16 cellular contexts compared by ENCODE assay signal in genomic region chr1:15403962-15404580, GRCh38. TPM values are rescaled to one million over a fixed set of nuclear protein-coding genes. Genes with fewer than 3 reads are reported as not detected.
DNase-seq lines count a peak whose midpoint lies in the region; ATAC-seq and TF ChIP-seq lines count a peak whose summit lies in the region.
"Had no signal": no experiment of that assay in that cellular context is flagged by ENCODE, and none has a peak within 500 bp of the region (broad histone marks: within the 10 kb centered on the region; RNA-seq: fewer than 3 reads in every experiment).

No MANE protein-coding gene starts in this region.

- no CpG with 5 or more reads among the region's 9 CpGs for WGBS in H9 (ENCODE audit: extremely low coverage, insufficient read length, low lambda C conversion rate)

- peaks cover 15 to 17% of the 10 kb centered on the region in 2 experiments for H3K9me3 Mint-ChIP-seq in H9
- no peaks in the 10 kb centered on the region for H3K9me3 Mint-ChIP-seq in effector memory CD8-positive, alpha-beta T cell
- H3K9me3 Mint-ChIP-seq in natural killer cell treated with Interleukin-12 subunit alpha and Interleukin-12 subunit beta and Interleukin-15 and Interleukin-18, amount 100 ng/mL, for 72 hours, result peaks cover 3% of the 10 kb centered on the region

- no peaks in the 10 kb centered on the region for H3K9me3 ChIP-seq in H9 (ENCODE audit: control insufficient read depth, low read depth, low read length)
- H3K9me3 ChIP-seq in T-helper 17 cell (ENCODE audit: control insufficient read depth, low read length, poor library complexity, severe bottlenecking), result no peaks in the 10 kb centered on the region
- H3K9me3 ChIP-seq: BE2C had no signal

- H4K8ac ChIP-seq in H9 (replicated peaks; ENCODE audit: insufficient read length, low read depth, low read length), result no peak overlapping the region

- no peak overlapping the region for H2BK12ac ChIP-seq in H9 (ENCODE audit: insufficient read length, low read depth, low read length)

- no peak overlapping the region for H3K4me2 ChIP-seq in H9 (ENCODE audit: insufficient read depth, insufficient read length, low read length)
- H3K4me2 ChIP-seq: A549 had no signal

- no peak overlapping the region for H4K5ac ChIP-seq in H9 (ENCODE audit: insufficient read length, low read depth, low read length)

- H3K4me1 Mint-ChIP-seq in H9 (peaks cover 15 to 18% of the 10 kb centered on the region in 2 experiments), T-helper 17 cell (peaks cover 2% of the 10 kb centered on the region)
- H3K4me1 Mint-ChIP-seq in effector memory CD8-positive, alpha-beta T cell (ENCODE audit: low read depth in 2 of 2), result peaks cover 28 to 37% of the 10 kb centered on the region in 2 donors
- H3K4me1 Mint-ChIP-seq in natural killer cell treated with Interleukin-12 subunit alpha and Interleukin-12 subunit beta and Interleukin-15 and Interleukin-18, amount 100 ng/mL, for 72 hours (ENCODE audit: low read depth in 2 of 2), result peaks cover 59 to 70% of the 10 kb centered on the region in 2 donors

- no peak overlapping the region for H3K9ac ChIP-seq in H9 (ENCODE audit: extremely low read depth, insufficient read length, low read length)
- H3K9ac ChIP-seq: GM23248 had no signal

- no peak overlapping the region for H3K56ac ChIP-seq in H9 (ENCODE audit: insufficient read length, low read depth, low read length)

- no peak overlapping the region for H2BK5ac ChIP-seq in H9 (ENCODE audit: insufficient read length, low read length)

- H2AFZ ChIP-seq in H9 (ENCODE audit: low read length), result no peak overlapping the region
- H2AFZ ChIP-seq: GM23248 had no signal

- peaks cover 1% of the 10 kb centered on the region for H3K23me2 ChIP-seq in H9 (ENCODE audit: insufficient read length, low read depth, low read length, poor library complexity, severe bottlenecking)

- H2BK15ac ChIP-seq in H9 (ENCODE audit: low read depth, low read length), result no peak overlapping the region

- no peaks in the 10 kb centered on the region for H3K79me2 ChIP-seq in H9 (ENCODE audit: insufficient read depth, low read length)

- H2BK120ac ChIP-seq in H9 (ENCODE audit: low read depth, low read length, poor library complexity, severe bottlenecking), result no peak overlapping the region

- peaks cover 6 to 14% (median 9%) of the 10 kb centered on the region in 3 experiments for H3K36me3 Mint-ChIP-seq in H9 (ENCODE audit: insufficient read depth in 1 of 3, low read depth in 3 of 3)
- no peaks in the 10 kb centered on the region for H3K36me3 Mint-ChIP-seq in T-helper 17 cell (ENCODE audit: low read depth)
- H3K36me3 Mint-ChIP-seq in effector memory CD8-positive, alpha-beta T cell (ENCODE audit: insufficient read depth), result peaks cover 6% of the 10 kb centered on the region
- H3K36me3 Mint-ChIP-seq in natural killer cell treated with Interleukin-12 subunit alpha and Interleukin-12 subunit beta and Interleukin-15 and Interleukin-18, amount 100 ng/mL, for 72 hours, result peaks cover 6% of the 10 kb centered on the region
- H3K36me3 Mint-ChIP-seq: CD8-positive, alpha-beta T cell; IgD-negative memory B cell had no signal

- no peak overlapping the region for H3T11ph ChIP-seq in H9 (ENCODE audit: low read length)

- H2AK5ac ChIP-seq in H9 (ENCODE audit: insufficient read length, low read length), result no peak overlapping the region

- no peak overlapping the region for H3K18ac ChIP-seq in H9 (ENCODE audit: insufficient read length, low read depth, low read length)

- peak overlapping the region in 1 of 3 experiments; percentile 59; a peak in 1 of 7 replicates for H3K27ac Mint-ChIP-seq in H9
- H3K27ac Mint-ChIP-seq in T-helper 17 cell, result peak overlapping the region; percentile 24
- H3K27ac Mint-ChIP-seq in effector memory CD8-positive, alpha-beta T cell, result peak overlapping the region; percentile 66 to 99
- H3K27ac Mint-ChIP-seq in natural killer cell treated with Interleukin-12 subunit alpha and Interleukin-12 subunit beta and Interleukin-15 and Interleukin-18, amount 100 ng/mL, for 72 hours, result peak overlapping the region; percentile 54 to 96
- H3K27ac Mint-ChIP-seq: CD8-positive, alpha-beta T cell had no signal

- DNase-seq in H9 (no peak), T-helper 17 cell (no peak), DMS 273 treated with DMSO at 0.1 percent for 48 hours (lab: John Stamatoyannopoulos, UW) (no peak), superior temporal gyrus (ENCODE audit: extremely low spot score) (no peak), glomerular visceral epithelial cell (ENCODE audit: extremely low spot score) (no peak)
- no peak for DNase-seq in effector memory CD8-positive, alpha-beta T cell
- DNase-seq in natural killer cell treated with Interleukin-12 subunit alpha and Interleukin-12 subunit beta and Interleukin-15 and Interleukin-18, amount 100 ng/mL, for 72 hours (ENCODE audit: low spot score), result no peak
- DNase-seq: BE2C; CD8-positive, alpha-beta T cell; GM23248 had no signal

- H3K4ac ChIP-seq in H9 (ENCODE audit: low read depth, low read length), result no peak overlapping the region

- H3K27ac ChIP-seq in H9 (ENCODE audit: insufficient read length, low read depth, low read length), result no peak overlapping the region
- H3K27ac ChIP-seq: A549, C4-2B, GM23248 had no signal

- no peak overlapping the region for H3K23ac ChIP-seq in H9 (ENCODE audit: insufficient read length, low read depth, low read length)

- no peaks in the 10 kb centered on the region for H3K4me1 ChIP-seq in H9 (ENCODE audit: insufficient read depth, low read length)
- H3K4me1 ChIP-seq: BE2C had no signal

- H3K27me3 Mint-ChIP-seq in H9 (ENCODE audit: low read depth) (peaks cover 42% of the 10 kb centered on the region), T-helper 17 cell (no peaks in the 10 kb centered on the region)
- H3K27me3 Mint-ChIP-seq in effector memory CD8-positive, alpha-beta T cell, result no peaks in the 10 kb centered on the region
- no peaks in the 10 kb centered on the region for H3K27me3 Mint-ChIP-seq in natural killer cell treated with Interleukin-12 subunit alpha and Interleukin-12 subunit beta and Interleukin-15 and Interleukin-18, amount 100 ng/mL, for 72 hours
- H3K27me3 Mint-ChIP-seq: IgD-negative memory B cell had no signal

- no peak overlapping the region for H2BK20ac ChIP-seq in H9 (ENCODE audit: low read depth, low read length, poor library complexity, severe bottlenecking)

- no peaks in the 10 kb centered on the region for H3K27me3 ChIP-seq in H9 (ENCODE audit: insufficient read depth, low read length)
- H3K27me3 ChIP-seq: BE2C had no signal

- no peak overlapping the region for H3K14ac ChIP-seq in H9 (ENCODE audit: insufficient read depth, low read length)

- ATAC-seq in T-helper 17 cell, result no peak
- no peak for ATAC-seq in effector memory CD8-positive, alpha-beta T cell (replicated peaks)
- ATAC-seq in natural killer cell treated with Interleukin-12 subunit alpha and Interleukin-12 subunit beta and Interleukin-15 and Interleukin-18, amount 100 ng/mL, for 72 hours, result no peak
- no peak for ATAC-seq in HG03025 (IDR thresholded peaks at IDR 0.05; ENCODE audit: low FRiP score, unreplicated experiment)
- ATAC-seq: A549; CD8-positive, alpha-beta T cell; GM12878 had no signal

- no peak overlapping the region for H4K91ac ChIP-seq in H9 (ENCODE audit: insufficient read length, low read depth, low read length)

- peak; percentile 18; the same call in 1 of the 3 replicates for TF ChIP-seq CTCF in H9 (conservative IDR thresholded peaks at IDR 0.05)

- no peak overlapping the region for H3K4me3 Mint-ChIP-seq in H9
- H3K4me3 Mint-ChIP-seq in T-helper 17 cell, result no peak overlapping the region
- H3K4me3 Mint-ChIP-seq in effector memory CD8-positive, alpha-beta T cell, result peak overlapping the region in 1 of 2 donors; percentile 44
- peak overlapping the region; percentile 20 for H3K4me3 Mint-ChIP-seq in natural killer cell treated with Interleukin-12 subunit alpha and Interleukin-12 subunit beta and Interleukin-15 and Interleukin-18, amount 100 ng/mL, for 72 hours
- H3K4me3 Mint-ChIP-seq: CD8-positive, alpha-beta T cell had no signal

- H4K20me1 ChIP-seq in H9 (ENCODE audit: control insufficient read depth, insufficient read depth, insufficient read length), result no peaks in the 10 kb centered on the region

- H3K79me1 ChIP-seq in H9 (ENCODE audit: insufficient read depth, low read depth, low read length, poor library complexity, severe bottlenecking), result no peaks in the 10 kb centered on the region

RNA-seq across cellular contexts. Expression of gene EFHD2, which starts 5.6 kb away (rescaled TPM):
- 16.5 and 16.6 TPM in 2 replicates for total RNA-seq in H9 (2021)
- 100 to 1,000 TPM; 135 to 197 TPM for total RNA-seq in T-helper 17 cell
- 100 to 1,000 TPM; 164 to 185 TPM for total RNA-seq in natural killer cell treated with Interleukin-12 subunit alpha and Interleukin-12 subunit beta and Interleukin-15 and Interleukin-18, amount 100 ng/mL, for 72 hours

RNA-seq across cellular contexts. Expression of gene CTRC, which starts 34.2 kb away (rescaled TPM):
- total RNA-seq in H9 (2021) (not detected in 2 replicates), T-helper 17 cell (1 to 10 TPM; 2.7 to 2.9 TPM)
- total RNA-seq in natural killer cell treated with Interleukin-12 subunit alpha and Interleukin-12 subunit beta and Interleukin-15 and Interleukin-18, amount 100 ng/mL, for 72 hours, result 1 to 10 TPM in 1 of 2 donors, under 1 TPM in 1; 0.53 to 2.3 TPM
- total RNA-seq: G401, GM23248 had no signal

RNA-seq across cellular contexts. Expression of gene CELA2A, which starts 52.5 kb away (rescaled TPM):
- total RNA-seq in H9 (2021), result not detected in 2 replicates
- total RNA-seq in T-helper 17 cell, result not detected
- total RNA-seq in natural killer cell treated with Interleukin-12 subunit alpha and Interleukin-12 subunit beta and Interleukin-15 and Interleukin-18, amount 100 ng/mL, for 72 hours, result not detected
- total RNA-seq: CD8-positive, alpha-beta T cell; G401; GM23248 had no signal
